20 cellular contexts compared by ENCODE assay signal in the genomic region with DNA sequence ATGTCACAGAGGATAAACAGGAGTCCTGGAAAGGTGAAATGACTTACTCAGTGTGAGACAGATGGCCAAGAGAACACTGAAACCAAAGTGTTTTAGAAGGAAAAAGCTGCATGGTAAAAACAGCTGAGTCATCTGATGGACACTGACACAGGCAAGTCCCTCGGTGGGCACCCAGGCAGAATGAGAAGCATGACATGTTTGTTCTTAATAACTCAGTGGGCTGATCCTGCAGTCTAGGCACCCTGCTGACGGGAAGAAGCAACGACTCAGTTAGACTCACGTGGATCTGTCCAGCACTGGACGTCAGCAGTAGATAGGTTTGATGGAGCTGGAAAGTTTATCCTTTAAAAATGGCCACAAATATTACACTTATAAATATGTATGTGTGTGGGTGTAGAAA.
"Had no signal": no experiment of that assay in that cellular context is flagged by ENCODE, and none has a peak within 500 bp of the region (broad histone marks: within the 10 kb centered on the region; RNA-seq: fewer than 3 reads in every experiment).

No MANE protein-coding gene starts in this region.

- H3K4me1 ChIP-seq: prostate gland, upper lobe of left lung had no signal

- H3K27me3 Mint-ChIP-seq: activated CD8-positive, alpha-beta T cell treated with anti-CD3 and anti-CD28 coated beads for 36 hours had no signal

- H3K36me3 Mint-ChIP-seq: naive B cell had no signal

- H3K27ac Mint-ChIP-seq: activated CD8-positive, alpha-beta T cell treated with anti-CD3 and anti-CD28 coated beads for 36 hours; activated T-cell treated with anti-CD3 and anti-CD28 coated beads, Interleukin-2, amount 50 U/mL, for 72 hours; naive B cell had no signal

- H3K4me3 ChIP-seq: lung, prostate gland, upper lobe of left lung had no signal

- H3K4me1 Mint-ChIP-seq: naive B cell had no signal

- H3K9me3 Mint-ChIP-seq: activated CD8-positive, alpha-beta T cell treated with anti-CD3 and anti-CD28 coated beads for 36 hours had no signal

- H3K9me3 ChIP-seq: neutrophil, prostate gland, upper lobe of left lung had no signal

- H3K27ac ChIP-seq: neutrophil, prostate gland, upper lobe of left lung, WERI-Rb-1 had no signal

- H3K27me3 ChIP-seq: neutrophil, upper lobe of left lung had no signal

- DNase-seq: activated CD4-positive, alpha-beta T cell treated with anti-CD3 and anti-CD28 coated beads for 4 hours; activated CD8-positive, alpha-beta memory T cell treated with anti-CD3 and anti-CD28 coated beads, Interleukin-2, amount 50 U/mL, for 4 hours; activated CD8-positive, alpha-beta T cell treated with anti-CD3 and anti-CD28 coated beads for 36 hours; activated T-cell treated with anti-CD3 and anti-CD28 coated beads, Interleukin-2, amount 50 U/mL, for 72 hours; aorta; central memory CD4-positive, alpha-beta T cell; dermis blood vessel endothelial cell; hypothalamus; left cardiac atrium; midbrain; naive B cell; stimulated activated CD4-positive, alpha-beta T cell treated with anti-CD3 and anti-CD28 coated beads, Interleukin-4, amount 100 ng/mL, for 1 hour; stimulated activated CD8-positive, alpha-beta memory T cell treated with anti-CD3 and anti-CD28 coated beads, Interleukin-4, amount 100 ng/mL, for 48 hours; stimulated activated naive CD8-positive, alpha-beta T cell treated with anti-CD3 and anti-CD28 coated beads, Interleukin-15, Interleukin-2, amounts not matched to agents 100 U/mL and 50 U/mL, for 24 hours; T-helper 1 cell; upper lobe of left lung; WERI-Rb-1 had no signal

- H3K4me3 Mint-ChIP-seq: activated CD8-positive, alpha-beta T cell treated with anti-CD3 and anti-CD28 coated beads for 36 hours; activated T-cell treated with anti-CD3 and anti-CD28 coated beads, Interleukin-2, amount 50 U/mL, for 72 hours; naive B cell had no signal

- ATAC-seq: activated CD8-positive, alpha-beta T cell treated with anti-CD3 and anti-CD28 coated beads for 36 hours; activated T-cell treated with anti-CD3 and anti-CD28 coated beads, Interleukin-2, amount 50 U/mL, for 72 hours; left cardiac atrium; stimulated activated naive CD8-positive, alpha-beta T cell treated with anti-CD3 and anti-CD28 coated beads, Interleukin-15, Interleukin-2, amounts not matched to agents 100 U/mL and 50 U/mL, for 24 hours had no signal

- H3K36me3 ChIP-seq: neutrophil, prostate gland, upper lobe of left lung, WERI-Rb-1 had no signal
